ENCODE assay signal across 2 cellular contexts in the genomic region with DNA sequence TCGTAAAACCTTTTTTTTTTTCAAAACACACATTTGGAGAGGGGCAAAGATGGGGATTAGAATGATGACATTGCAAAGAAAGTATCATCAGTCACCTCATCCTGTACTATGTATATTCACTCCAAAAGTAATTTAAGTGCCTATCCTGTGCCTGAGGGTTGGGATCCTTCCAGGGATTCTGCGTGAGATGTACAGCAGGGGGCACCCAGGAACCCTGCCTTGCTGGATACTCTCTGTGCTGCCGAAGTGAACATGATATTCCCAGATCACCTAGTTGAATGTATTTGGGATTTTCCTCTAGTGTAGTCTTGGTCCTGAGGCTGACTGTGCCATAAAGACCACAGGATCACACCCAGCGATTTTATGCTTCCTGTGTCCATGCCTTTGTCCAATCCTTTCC.
TF ChIP-seq lines count a peak whose summit lies in the region.

No MANE protein-coding gene starts in this region.

TF ChIP-seq in SK-N-SH, 30 proteins besides CTCF, POLR2A, EP300 and RAD21 (continued from another document):
- TF ChIP-seq, protein P1, sequence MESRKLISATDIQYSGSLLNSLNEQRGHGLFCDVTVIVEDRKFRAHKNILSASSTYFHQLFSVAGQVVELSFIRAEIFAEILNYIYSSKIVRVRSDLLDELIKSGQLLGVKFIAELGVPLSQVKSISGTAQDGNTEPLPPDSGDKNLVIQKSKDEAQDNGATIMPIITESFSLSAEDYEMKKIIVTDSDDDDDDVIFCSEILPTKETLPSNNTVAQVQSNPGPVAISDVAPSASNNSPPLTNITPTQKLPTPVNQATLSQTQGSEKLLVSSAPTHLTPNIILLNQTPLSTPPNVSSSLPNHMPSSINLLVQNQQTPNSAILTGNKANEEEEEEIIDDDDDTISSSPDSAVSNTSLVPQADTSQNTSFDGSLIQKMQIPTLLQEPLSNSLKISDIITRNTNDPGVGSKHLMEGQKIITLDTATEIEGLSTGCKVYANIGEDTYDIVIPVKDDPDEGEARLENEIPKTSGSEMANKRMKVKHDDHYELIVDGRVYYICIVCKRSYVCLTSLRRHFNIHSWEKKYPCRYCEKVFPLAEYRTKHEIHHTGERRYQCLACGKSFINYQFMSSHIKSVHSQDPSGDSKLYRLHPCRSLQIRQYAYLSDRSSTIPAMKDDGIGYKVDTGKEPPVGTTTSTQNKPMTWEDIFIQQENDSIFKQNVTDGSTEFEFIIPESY (IDR thresholded peaks at IDR 0.05; ENCODE audit: borderline replicate concordance, low read depth) = no peak
- TF ChIP-seq, protein P2, sequence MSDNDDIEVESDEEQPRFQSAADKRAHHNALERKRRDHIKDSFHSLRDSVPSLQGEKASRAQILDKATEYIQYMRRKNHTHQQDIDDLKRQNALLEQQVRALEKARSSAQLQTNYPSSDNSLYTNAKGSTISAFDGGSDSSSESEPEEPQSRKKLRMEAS (IDR thresholded peaks at IDR 0.05; ENCODE audit: low read depth) = no peak
- TF ChIP-seq, protein P3, sequence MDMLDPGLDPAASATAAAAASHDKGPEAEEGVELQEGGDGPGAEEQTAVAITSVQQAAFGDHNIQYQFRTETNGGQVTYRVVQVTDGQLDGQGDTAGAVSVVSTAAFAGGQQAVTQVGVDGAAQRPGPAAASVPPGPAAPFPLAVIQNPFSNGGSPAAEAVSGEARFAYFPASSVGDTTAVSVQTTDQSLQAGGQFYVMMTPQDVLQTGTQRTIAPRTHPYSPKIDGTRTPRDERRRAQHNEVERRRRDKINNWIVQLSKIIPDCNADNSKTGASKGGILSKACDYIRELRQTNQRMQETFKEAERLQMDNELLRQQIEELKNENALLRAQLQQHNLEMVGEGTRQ (IDR thresholded peaks at IDR 0.05; ENCODE audit: borderline replicate concordance, low read depth, low read length) = no peak
- TF ChIP-seq FOSL2 (IDR thresholded peaks at IDR 0.05; ENCODE audit: borderline replicate concordance, low read depth) (no peak), MEF2A (IDR thresholded peaks at IDR 0.05; ENCODE audit: borderline replicate concordance, low read depth) (no peak), EZH2phosphoT487 (IDR thresholded peaks at IDR 0.05; ENCODE audit: borderline replicate concordance, low read depth) (no peak), MXI1 (IDR thresholded peaks at IDR 0.05; ENCODE audit: low read depth, low read length) (no peak), SMC3 (IDR thresholded peaks at IDR 0.05; ENCODE audit: low read depth, low read length) (no peak), POLR2AphosphoS5 (IDR thresholded peaks at IDR 0.05; ENCODE audit: low read depth, low read length) (no peak), FOXJ3 (CRISPR knock-in tag; IDR thresholded peaks at IDR 0.05) (no peak)
- TF ChIP-seq, protein P4, sequence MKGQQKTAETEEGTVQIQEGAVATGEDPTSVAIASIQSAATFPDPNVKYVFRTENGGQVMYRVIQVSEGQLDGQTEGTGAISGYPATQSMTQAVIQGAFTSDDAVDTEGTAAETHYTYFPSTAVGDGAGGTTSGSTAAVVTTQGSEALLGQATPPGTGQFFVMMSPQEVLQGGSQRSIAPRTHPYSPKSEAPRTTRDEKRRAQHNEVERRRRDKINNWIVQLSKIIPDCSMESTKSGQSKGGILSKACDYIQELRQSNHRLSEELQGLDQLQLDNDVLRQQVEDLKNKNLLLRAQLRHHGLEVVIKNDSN (IDR thresholded peaks at IDR 0.05; ENCODE audit: borderline replicate concordance, low read depth) = no peak

TF ChIP-seq in liver, 16 proteins besides CTCF, POLR2A, EP300 and RAD21 (continued from another document):
- TF ChIP-seq, protein P1 (IDR thresholded peaks at IDR 0.05) = no peak
